Comparison of ENCODE assay signal across 26 cellular contexts in genomic region chr2:120833127-120833675, GRCh38.
A peak's percentile ranks its signal among the peaks of the same experiment; 100 is the strongest.
DNase-seq lines count a peak whose midpoint lies in the region; ATAC-seq and TF ChIP-seq lines count a peak whose summit lies in the region.
"Had no signal": no experiment of that assay in that cellular context is flagged by ENCODE, and none has a peak within 500 bp of the region (broad histone marks: within the 10 kb centered on the region; RNA-seq: fewer than 3 reads in every experiment).

No MANE protein-coding gene starts in this region.

- H3K4me1 ChIP-seq in cardiac muscle cell (ENCODE audit: low read depth) (peaks cover 7% of the 10 kb centered on the region), heart right ventricle (peaks cover 0 to 15% (median 0%) of the 10 kb centered on the region in 9 donors), PC-3 (ENCODE audit: insufficient read depth, low read length) (no peaks in the 10 kb centered on the region), upper lobe of right lung (no peaks in the 10 kb centered on the region), smooth muscle cell (ENCODE audit: low read depth) (no peaks in the 10 kb centered on the region)
- H3K4me1 ChIP-seq: A549, Peyer's patch, psoas muscle, SJSA1 had no signal

- H3K27me3 ChIP-seq in cardiac muscle cell = no peaks in the 10 kb centered on the region
- peaks cover 0 to 7% (median 0%) of the 10 kb centered on the region in 7 donors for H3K27me3 ChIP-seq in heart right ventricle
- H3K27me3 ChIP-seq in PC-3 (ENCODE audit: low read length) = no peaks in the 10 kb centered on the region
- no peaks in the 10 kb centered on the region for H3K27me3 ChIP-seq in upper lobe of right lung
- no peaks in the 10 kb centered on the region for H3K27me3 ChIP-seq in smooth muscle cell (ENCODE audit: low read depth)
- H3K27me3 ChIP-seq: Peyer's patch, SJSA1, suprapubic skin had no signal

- ATAC-seq in heart right ventricle (no peak), PC-3 (no peak), upper lobe of right lung (no peak)
- ATAC-seq: psoas muscle; stimulated activated memory B cell treated with anti-CD40 and anti-IgM and Interleukin-4, amounts not matched to agents 10 μg/mL and 1 μg/mL and 100 μg/mL, for 72 hours had no signal

- TF ChIP-seq CTCF in cardiac muscle cell (IDR thresholded peaks at IDR 0.05; ENCODE audit: low read depth, low read length) (peak; percentile 16), heart right ventricle (IDR thresholded peaks at IDR 0.05) (no peak), PC-3 (conservative IDR thresholded peaks at IDR 0.05; ENCODE audit: low read depth, low read length) (peak; percentile 28; the same call in 1 of the 2 replicates), fibroblast of mammary gland (conservative IDR thresholded peaks at IDR 0.05; ENCODE audit: control insufficient read depth, insufficient read depth, low read depth, low read length) (peak; percentile 3), upper lobe of right lung (IDR thresholded peaks at IDR 0.05) (no peak), smooth muscle cell (IDR thresholded peaks at IDR 0.05; ENCODE audit: borderline replicate concordance, insufficient read depth, poor library complexity, severe bottlenecking) (no peak)

- H2AFZ ChIP-seq in PC-3 (ENCODE audit: low read length) = no peak overlapping the region
- no peak overlapping the region for H2AFZ ChIP-seq in smooth muscle cell (ENCODE audit: low read depth)

- no peaks in the 10 kb centered on the region for H3K9me2 ChIP-seq in PC-3 (replicated peaks; ENCODE audit: low read length)

- H3K4me2 ChIP-seq in PC-3 (ENCODE audit: low read length) = no peak overlapping the region
- H3K4me2 ChIP-seq in smooth muscle cell = no peak overlapping the region
- H3K4me2 ChIP-seq: A549 had no signal

- POLR2A ChIA-PET in PC-3 (lab: Charles Lee; ENCODE audit: unreplicated experiment) = no interaction called here

- intact Hi-C loops in heart right ventricle (cut with DNase I) = no loop called here
- intact Hi-C loops in PC-3 (cut with micrococcal nuclease) = no loop called here
- intact Hi-C loops in upper lobe of right lung (cut with DNase I) = no loop called here

- H3K9ac ChIP-seq in PC-3 (ENCODE audit: low read length) (no peak overlapping the region), smooth muscle cell (ENCODE audit: low read depth) (no peak overlapping the region)

- H3K79me2 ChIP-seq in PC-3 (ENCODE audit: low read length) (no peaks in the 10 kb centered on the region), smooth muscle cell (ENCODE audit: low read depth) (peaks cover 84% of the 10 kb centered on the region)

- H3K4me3 ChIP-seq in cardiac muscle cell (no peak overlapping the region), heart right ventricle (no peak overlapping the region), PC-3 (ENCODE audit: low read length) (no peak overlapping the region), fibroblast of mammary gland (ENCODE audit: control insufficient read depth, low read depth, low read length) (no peak overlapping the region), upper lobe of right lung (no peak overlapping the region), smooth muscle cell (no peak overlapping the region)
- H3K4me3 ChIP-seq: A549, Peyer's patch, psoas muscle, SJSA1, suprapubic skin had no signal

- no peaks in the 10 kb centered on the region for H3F3A ChIP-seq in PC-3 (ENCODE audit: low read length, unreplicated experiment)
- no peaks in the 10 kb centered on the region for H3F3A ChIP-seq in smooth muscle cell (ENCODE audit: low read depth)

- H3K27ac ChIP-seq in cardiac muscle cell (no peak overlapping the region), heart right ventricle (no peak overlapping the region), PC-3 (ENCODE audit: low read length) (no peak overlapping the region), upper lobe of right lung (no peak overlapping the region), smooth muscle cell (ENCODE audit: low read depth) (no peak overlapping the region)
- H3K27ac ChIP-seq: Peyer's patch, psoas muscle, SJSA1, suprapubic skin had no signal

- H4K20me1 ChIP-seq in PC-3 (ENCODE audit: low read length) (no peaks in the 10 kb centered on the region), smooth muscle cell (ENCODE audit: low read depth) (peaks cover 70% of the 10 kb centered on the region)

- H3K9me3 ChIP-seq in cardiac muscle cell (ENCODE audit: low read depth) (no peaks in the 10 kb centered on the region), heart right ventricle (no peaks in the 10 kb centered on the region), PC-3 (ENCODE audit: low read length) (no peaks in the 10 kb centered on the region), upper lobe of right lung (no peaks in the 10 kb centered on the region), smooth muscle cell (replicated peaks; ENCODE audit: low read depth) (no peaks in the 10 kb centered on the region)
- H3K9me3 ChIP-seq: A549, Peyer's patch, psoas muscle, SJSA1, suprapubic skin had no signal

- CTCF ChIA-PET in PC-3 (lab: Charles Lee) = no interaction called here

- H3K36me3 ChIP-seq in cardiac muscle cell = no peaks in the 10 kb centered on the region
- H3K36me3 ChIP-seq in heart right ventricle = no peaks in the 10 kb centered on the region
- H3K36me3 ChIP-seq in PC-3 (ENCODE audit: low read depth, low read length) = no peaks in the 10 kb centered on the region
- H3K36me3 ChIP-seq in upper lobe of right lung = no peaks in the 10 kb centered on the region
- no peaks in the 10 kb centered on the region for H3K36me3 ChIP-seq in smooth muscle cell (ENCODE audit: low read depth)
- H3K36me3 ChIP-seq: Peyer's patch, suprapubic skin had no signal

- no TSS peak for BruUV-seq in PC-3 (replicated peaks; lab: Mats Ljungman, UMichigan)

- WGBS in heart right ventricle, 2 donors = 92 to 95% methylated on average over 3 of the region's 3 CpGs
- 91% methylated on average over 3 of the region's 3 CpGs for WGBS in smooth muscle cell (ENCODE audit: low lambda C conversion rate)

- no peak for DNase-seq in cardiac muscle cell (ENCODE audit: low read depth in 1 of 2, low spot score in 1 of 2)
- no peak for DNase-seq in heart right ventricle
- DNase-seq in PC-3 = no peak
- no peak for DNase-seq in fibroblast of mammary gland (ENCODE audit: low read depth)
- DNase-seq in upper lobe of right lung = peak; percentile 28
- no peak for DNase-seq in smooth muscle cell (lab: John Stamatoyannopoulos, UW; ENCODE audit: unreplicated experiment)
- DNase-seq in NCI-H187 (lab: John Stamatoyannopoulos, UW) = no peak
- DNase-seq in NCI-H2196 treated with DMSO at 0.1 percent for 48 hours (lab: John Stamatoyannopoulos, UW; ENCODE audit: unreplicated experiment) = no peak
- DNase-seq: activated CD4-positive, alpha-beta T cell treated with anti-CD3 and anti-CD28 coated beads, Interleukin-2, amount 10 ng/mL, durations not matched to agents 24 days and 14 days; activated naive CD4-positive, alpha-beta T cell treated with anti-CD3 and anti-CD28 coated beads for 36 hours; activated T-cell treated with anti-CD3 and anti-CD28 coated beads, Interleukin-2, amount 50 U/mL, for 48 hours; amniotic stem cell; DMS79; H7; Kasumi-1; kidney glomerular epithelial cell; NCI-H1105; NCI-H2029 treated with DMSO at 0.1 percent for 48 hours; NCI-H774; stimulated activated CD4-positive, alpha-beta T cell treated with anti-CD3 and anti-CD28 coated beads, Interleukin-2, amount 100 ng/mL, for 48 hours had no signal

Comparison
In these comparisons a context has a peak if more than half of its experiments do, and no peak if none do; other contexts are left out.
1. CTCF ChIP-seq: peak in cardiac muscle cell (single experiment), PC-3 (single experiment) and fibroblast of mammary gland (single experiment); none in heart right ventricle (0 of 9), upper lobe of right lung (single experiment) and smooth muscle cell (single experiment).